In genomic region chr5:134451618-134452505, GRCh38 we compare ENCODE assay signal across 9 cellular contexts. TPM values are rescaled to one million over a fixed set of nuclear protein-coding genes. Genes with fewer than 3 reads are reported as not detected.
DNase-seq lines count a peak whose midpoint lies in the region; ATAC-seq and TF ChIP-seq lines count a peak whose summit lies in the region.
"Had no signal": no experiment of that assay in that cellular context is flagged by ENCODE, and none has a peak within 500 bp of the region (broad histone marks: within the 10 kb centered on the region; RNA-seq: fewer than 3 reads in every experiment).

No MANE protein-coding gene starts in this region.

- no peaks in the 10 kb centered on the region for H3K9me3 ChIP-seq in BE2C
- no peaks in the 10 kb centered on the region for H3K9me3 ChIP-seq in CD8-positive, alpha-beta memory T cell (ENCODE audit: low read length)

- ATAC-seq in esophagus mucosa (peak; percentile 84), HG03139 (IDR thresholded peaks at IDR 0.05; ENCODE audit: unreplicated experiment) (no peak), natural killer cell (no peak), GM21825 (IDR thresholded peaks at IDR 0.05; ENCODE audit: unreplicated experiment) (no peak)

- H3K4me3 ChIP-seq in BE2C (ENCODE audit: low read depth, low read length), result no peak overlapping the region
- no peak overlapping the region for H3K4me3 ChIP-seq in CD8-positive, alpha-beta memory T cell (ENCODE audit: low read length)

- intact Hi-C loops in natural killer cell (cut with micrococcal nuclease), result no loop called here

- DNase-seq in BE2C (peak; percentile 43), NCI-H2196 treated with DMSO at 0.1 percent for 48 hours (lab: John Stamatoyannopoulos, UW; ENCODE audit: unreplicated experiment) (peak; percentile 33), natural killer cell (no peak)
- no peak for DNase-seq in CD8-positive, alpha-beta memory T cell
- DNase-seq: NCI-H1092 treated with DMSO at 0.1 percent for 48 hours had no signal

- no peaks in the 10 kb centered on the region for H3K27me3 ChIP-seq in BE2C
- H3K27me3 ChIP-seq in CD8-positive, alpha-beta memory T cell (ENCODE audit: insufficient read depth, low read length, poor library complexity, severe bottlenecking), result no peaks in the 10 kb centered on the region

- H3K4me3 Mint-ChIP-seq in nephron (no peak overlapping the region), natural killer cell (no peak overlapping the region)
- no peak overlapping the region for H3K4me3 Mint-ChIP-seq in CD8-positive, alpha-beta memory T cell

- H3K27ac Mint-ChIP-seq in nephron, result peak overlapping the region in 2 of 3 experiments; percentile 68 to 78
- no peak overlapping the region for H3K27ac Mint-ChIP-seq in natural killer cell
- H3K27ac Mint-ChIP-seq in CD8-positive, alpha-beta memory T cell, result peak overlapping the region in 1 of 8 donors; percentile 44

- H3K27me3 Mint-ChIP-seq in nephron (ENCODE audit: low read depth) (peaks cover 4% of the 10 kb centered on the region), natural killer cell (ENCODE audit: low read depth in 2 of 2) (peaks cover 0 to 9% of the 10 kb centered on the region in 2 donors)
- no peaks in the 10 kb centered on the region for H3K27me3 Mint-ChIP-seq in CD8-positive, alpha-beta memory T cell

- no peak overlapping the region for H3K27ac ChIP-seq in CD8-positive, alpha-beta memory T cell (ENCODE audit: low read depth, low read length)

- TF ChIP-seq CTCF in BE2C (IDR thresholded peaks at IDR 0.05; ENCODE audit: low read depth, low read length) (no peak), nephron (IDR thresholded peaks at IDR 0.05; ENCODE audit: unreplicated experiment in 3 of 3) (no peak), natural killer cell (IDR thresholded peaks at IDR 0.05) (no peak)

- CTCF ChIA-PET in CD8-positive, alpha-beta memory T cell (lab: Charles Lee), result no interaction called here

- H3K4me1 ChIP-seq in BE2C, result no peaks in the 10 kb centered on the region
- no peaks in the 10 kb centered on the region for H3K4me1 ChIP-seq in CD8-positive, alpha-beta memory T cell (ENCODE audit: insufficient read depth, low read length)

- H3K36me3 ChIP-seq in BE2C, result no peaks in the 10 kb centered on the region
- no peaks in the 10 kb centered on the region for H3K36me3 ChIP-seq in CD8-positive, alpha-beta memory T cell (ENCODE audit: insufficient read depth, low read length)

- no peaks in the 10 kb centered on the region for H3K9me3 Mint-ChIP-seq in nephron
- H3K9me3 Mint-ChIP-seq in natural killer cell, result peaks cover 0 to 2% of the 10 kb centered on the region in 2 donors
- no peaks in the 10 kb centered on the region for H3K9me3 Mint-ChIP-seq in CD8-positive, alpha-beta memory T cell

- POLR2A ChIA-PET in CD8-positive, alpha-beta memory T cell (lab: Charles Lee), result no interaction called here

- no peaks in the 10 kb centered on the region for H3K36me3 Mint-ChIP-seq in nephron (ENCODE audit: low read depth)
- no peaks in the 10 kb centered on the region for H3K36me3 Mint-ChIP-seq in natural killer cell
- H3K36me3 Mint-ChIP-seq in CD8-positive, alpha-beta memory T cell, result no peaks in the 10 kb centered on the region

- H3K4me1 Mint-ChIP-seq in nephron (peaks cover 8% of the 10 kb centered on the region), natural killer cell (peaks cover 11% of the 10 kb centered on the region in 2 donors)
- H3K4me1 Mint-ChIP-seq in CD8-positive, alpha-beta memory T cell, result peaks cover 0 to 3% (median 0%) of the 10 kb centered on the region in 3 donors

RNA-seq across cellular contexts. Expression of gene CDKN2AIPNL, which starts 40.2 kb away (rescaled TPM):
- polyA plus RNA-seq in BE2C (2012; ENCODE audit: insufficient read depth, insufficient read length, low read depth), result 57.6 TPM
- total RNA-seq in esophagus mucosa (19.4 TPM), natural killer cell (10 to 100 TPM; 12.3 to 15.5 (median 13.4) TPM)
- 10 to 100 TPM; 42.1 to 42.2 TPM for total RNA-seq in CD8-positive, alpha-beta memory T cell
- 29.6 TPM for polyA plus RNA-seq in CD8-positive, alpha-beta memory T cell

Comparison
In these comparisons a context has a peak if more than half of its experiments do, and no peak if none do; other contexts are left out.
1. DNase-seq: peak in BE2C (single experiment) and NCI-H2196 treated with DMSO at 0.1 percent for 48 hours (single experiment); none in natural killer cell (single experiment) and CD8-positive, alpha-beta memory T cell (0 of 5).
2. H3K27ac Mint-ChIP-seq: peak in nephron (2 of 3); none in natural killer cell (0 of 2).